ENCODE assay signal across 8 cellular contexts in genomic region chr2:27723372-27724144, GRCh38. TPM values are rescaled to one million over a fixed set of nuclear protein-coding genes. Genes with fewer than 3 reads are reported as not detected.
DNase-seq lines count a peak whose midpoint lies in the region; ATAC-seq and TF ChIP-seq lines count a peak whose summit lies in the region.

No MANE protein-coding gene starts in this region.

- ATAC-seq in HG02870 (IDR thresholded peaks at IDR 0.05; ENCODE audit: unreplicated experiment): no peak

- in situ Hi-C loops in astrocyte of the spinal cord (cut with HindIII; ENCODE audit: low sequenced_read_pairs): no loop called here

- DNase-seq in Ammon's horn (ENCODE audit: low spot score) (peak; percentile 82), GM12865 (ENCODE audit: low read depth) (peak; percentile 48), NCI-H510A treated with DMSO at 0.1 percent for 48 hours (lab: John Stamatoyannopoulos, UW) (peak; percentile 73), astrocyte of the spinal cord (ENCODE audit: low read depth, low spot score) (peak; percentile 76), hepatocyte (ENCODE audit: low spot score) (peak; percentile 91), renal cortical epithelial cell (ENCODE audit: low read depth) (peak; percentile 78)
- no peak for DNase-seq in activated CD4-positive, CD25-positive, alpha-beta regulatory T cell treated with anti-CD3 and anti-CD28 coated beads, Interleukin-2, amount 50 U/mL, for 72 hours

- no peaks in the 10 kb centered on the region for H4K20me1 ChIP-seq in hepatocyte (ENCODE audit: insufficient read depth, poor library complexity, severe bottlenecking)

- WGBS in hepatocyte (ENCODE audit: low lambda C conversion rate, missing lambda C conversion rate): 38% methylated on average over 11 of the region's 11 CpGs

- H2AFZ ChIP-seq in hepatocyte: peak overlapping the region; percentile 53

- H3K9me2 ChIP-seq in hepatocyte (replicated peaks; ENCODE audit: insufficient read depth): no peaks in the 10 kb centered on the region

- H3K9me3 ChIP-seq in hepatocyte (ENCODE audit: low read depth): no peaks in the 10 kb centered on the region

- H3K4me2 ChIP-seq in hepatocyte: peak overlapping the region; percentile 32

- peak; percentile 72 for TF ChIP-seq CTCF in GM12865 (IDR thresholded peaks at IDR 0.05; ENCODE audit: insufficient read depth, low read depth, low read length, missing control alignments)
- TF ChIP-seq CTCF in astrocyte of the spinal cord (IDR thresholded peaks at IDR 0.05; ENCODE audit: low read depth, low read length): peak; percentile 88
- peak; percentile 74 for TF ChIP-seq CTCF in hepatocyte (IDR thresholded peaks at IDR 0.05; ENCODE audit: poor library complexity)

- H3K4me3 ChIP-seq in GM12865 (ENCODE audit: low read depth, low read length) (no peak overlapping the region), astrocyte of the spinal cord (ENCODE audit: low read depth, low read length) (no peak overlapping the region), hepatocyte (no peak overlapping the region)

- H3K4me1 ChIP-seq in hepatocyte (ENCODE audit: insufficient read depth): peaks cover 14% of the 10 kb centered on the region

- H3K79me2 ChIP-seq in hepatocyte: no peaks in the 10 kb centered on the region

- no peaks in the 10 kb centered on the region for H3K36me3 ChIP-seq in hepatocyte (replicated peaks; ENCODE audit: insufficient read depth, low read depth)

- H3K27ac ChIP-seq in hepatocyte: peak overlapping the region; percentile 77

- H3K27me3 ChIP-seq in hepatocyte: no peaks in the 10 kb centered on the region

RNA-seq across cellular contexts. Expression of gene MRPL33, which starts 48.0 kb away (rescaled TPM):
- total RNA-seq in hepatocyte: 148 and 206 TPM in 2 replicates
- polyA plus RNA-seq in hepatocyte: 311 and 315 TPM in 2 replicates
- 180 and 225 TPM in 2 replicates for total RNA-seq in renal cortical epithelial cell

RNA-seq across cellular contexts. Expression of gene SLC4A1AP, which starts 59.9 kb away (rescaled TPM):
- 20.6 and 21.1 TPM in 2 replicates for total RNA-seq in hepatocyte
- polyA plus RNA-seq in hepatocyte: 21.9 and 22.1 TPM in 2 replicates
- 30.2 and 39.1 TPM in 2 replicates for total RNA-seq in renal cortical epithelial cell
